28 cellular contexts compared by ENCODE assay signal in genomic region chr6:28933069-28933468, GRCh38. TPM values are rescaled to one million over a fixed set of nuclear protein-coding genes. Genes with fewer than 3 reads are reported as not detected.
A peak's percentile ranks its signal among the peaks of the same experiment; 100 is the strongest.
DNase-seq lines count a peak whose midpoint lies in the region; ATAC-seq, FAIRE-seq and TF ChIP-seq lines count a peak whose summit lies in the region.
"Had no signal": no experiment of that assay in that cellular context is flagged by ENCODE, and none has a peak within 500 bp of the region (broad histone marks: within the 10 kb centered on the region; RNA-seq: fewer than 3 reads in every experiment).

No MANE protein-coding gene starts in this region.

- H3K4me1 ChIP-seq in K562 (replicated peaks in 1 of 2; ENCODE audit: control insufficient read depth in 2 of 2, insufficient read depth in 2 of 2, low read length in 2 of 2) (peaks cover 1 to 7% of the 10 kb centered on the region in 2 experiments; a peak in 3 of 5 replicates), neural progenitor cell (no peaks in the 10 kb centered on the region), left lung (no peaks in the 10 kb centered on the region)
- H3K4me1 ChIP-seq: A549 had no signal

- BruUV-seq in K562 (replicated peaks; lab: Mats Ljungman, UMichigan), result no TSS peak

- CTCF ChIA-PET in K562 (lab: Yijun Ruan, JAX; ENCODE audit: low intra/inter-chr PET ratio), result no interaction called here

- intact Hi-C loops in K562 (cut with micrococcal nuclease) (no loop called here), left lung (cut with DNase I) (no loop called here)

- no peaks in the 10 kb centered on the region for H3F3A ChIP-seq in neural progenitor cell (ENCODE audit: low read depth)

- no peaks in the 10 kb centered on the region for H3K79me2 ChIP-seq in K562 (ENCODE audit: control insufficient read depth, insufficient read depth, low read length)
- no peaks in the 10 kb centered on the region for H3K79me2 ChIP-seq in neural progenitor cell (ENCODE audit: low read depth)

- in situ Hi-C loops in K562 (cut with MboI), result no loop called here

- no peaks in the 10 kb centered on the region for H3K9me3 Mint-ChIP-seq in neural progenitor cell
- H3K9me3 Mint-ChIP-seq: CD4-positive, alpha-beta T cell; CD8-positive, alpha-beta T cell had no signal

- POLR2A ChIA-PET in K562 (lab: Yijun Ruan, JAX), result interaction anchor here (0.6 to 9.9 kb wide), 2 partner anchors 10 to 841 kb away, joined by 3 to 68 read pairs; partner anchors contain the start of gene TRIM27

- no peaks in the 10 kb centered on the region for H3K9me1 ChIP-seq in K562 (ENCODE audit: control insufficient read depth, insufficient read depth, low read length)

- no peak for TF ChIP-seq POLR2A in K562 (conservative IDR thresholded peaks at IDR 0.05)

- no peak overlapping the region for H3K27ac ChIP-seq in K562 (ENCODE audit: extremely low read depth, low read depth, low read length)
- H3K27ac ChIP-seq in neural progenitor cell, result no peak overlapping the region
- no peak overlapping the region for H3K27ac ChIP-seq in left lung
- H3K27ac ChIP-seq: 22Rv1; A549; BLaER1 treated with 17β-estradiol and CSF1 and Interleukin-3, amounts not matched to agents 10 nM and 100 nM; C4-2B had no signal

- TF ChIP-seq RAD21 in K562 (CRISPR knock-in tag; conservative IDR thresholded peaks at IDR 0.05 in 1 of 2, IDR thresholded peaks at IDR 0.05 in 1 of 2), result no peak

- H3K4me3 ChIP-seq in K562, result no peak overlapping the region
- no peak overlapping the region for H3K4me3 ChIP-seq in neural progenitor cell
- no peak overlapping the region for H3K4me3 ChIP-seq in left lung
- H3K4me3 ChIP-seq: A549; BLaER1 treated with 17β-estradiol and CSF1 and Interleukin-3, amounts not matched to agents 10 nM and 100 nM had no signal

- FAIRE-seq in K562 (lab: Jason Lieb, UNC), result no peak
- FAIRE-seq: A549, D721Med, G401.6, GM12891, GM19239 had no signal

- TF ChIP-seq CTCF in K562 (IDR thresholded peaks at IDR 0.05 in 2 of 3, conservative IDR thresholded peaks at IDR 0.05 in 1 of 3; ENCODE audit: insufficient read depth in 2 of 3, low read depth in 1 of 3, low read length in 3 of 3) (no peak), neural progenitor cell (IDR thresholded peaks at IDR 0.05) (no peak), left lung (IDR thresholded peaks at IDR 0.05) (no peak)

- TF ChIP-seq EP300 in K562 (IDR thresholded peaks at IDR 0.05; ENCODE audit: low read length), result no peak

- H3K27me3 ChIP-seq in K562 (ENCODE audit: control insufficient read depth in 2 of 2, insufficient read depth in 2 of 2, low read length in 2 of 2) (no peaks in the 10 kb centered on the region), neural progenitor cell (no peaks in the 10 kb centered on the region), left lung (peaks cover 0 to 23% of the 10 kb centered on the region in 2 donors)
- H3K27me3 ChIP-seq: BLaER1 treated with 17β-estradiol and CSF1 and Interleukin-3, amounts not matched to agents 10 nM and 100 nM had no signal

- no peaks in the 10 kb centered on the region for H3K36me3 Mint-ChIP-seq in neural progenitor cell
- H3K36me3 Mint-ChIP-seq: CD8-positive, alpha-beta T cell had no signal

- DNase-seq in NCI-H82 (lab: John Stamatoyannopoulos, UW) (peak; percentile 57), NCI-H82 treated with DMSO at 0.1 percent for 48 hours (lab: John Stamatoyannopoulos, UW; ENCODE audit: unreplicated experiment) (no peak), SK-N-DZ (ENCODE audit: low spot score) (peak; percentile 35), K562 (ENCODE audit: extremely low read depth in 1 of 4, low spot score in 3 of 4) (no peak), neural progenitor cell (ENCODE audit: low spot score) (no peak), left lung (no peak), HCEC 1CT (no peak)
- DNase-seq: AML-193; Caco-2; Calu3; CD4-positive, alpha-beta T cell; CD8-positive, alpha-beta T cell; DMS153; DMS53; DMS79; DND-41; EL; GF-D8 had no signal

- H3K4me1 Mint-ChIP-seq in neural progenitor cell, result no peaks in the 10 kb centered on the region
- H3K4me1 Mint-ChIP-seq: B cell had no signal

- H3K9me3 ChIP-seq in K562 (replicated peaks; ENCODE audit: control insufficient read depth, insufficient read depth, low read depth, low read length) (no peaks in the 10 kb centered on the region), neural progenitor cell (ENCODE audit: low read depth) (no peaks in the 10 kb centered on the region), left lung (no peaks in the 10 kb centered on the region)
- H3K9me3 ChIP-seq: A549; BLaER1 treated with 17β-estradiol and CSF1 and Interleukin-3, amounts not matched to agents 10 nM and 100 nM; Caco-2 had no signal

- ATAC-seq in K562 (no peak), HG03460 (IDR thresholded peaks at IDR 0.05; ENCODE audit: unreplicated experiment) (no peak), left lung (no peak)
- ATAC-seq: A549; CD8-positive, alpha-beta T cell had no signal

- no peak overlapping the region for H3K27ac Mint-ChIP-seq in neural progenitor cell
- H3K27ac Mint-ChIP-seq: B cell; CD4-positive, alpha-beta T cell; CD8-positive, alpha-beta T cell had no signal

- 49% methylated on average over 7 of the region's 7 CpGs for WGBS in K562 (ENCODE audit: insufficient coverage, low coverage, missing lambda C conversion rate)

- no peak overlapping the region for H3K9ac ChIP-seq in K562 (ENCODE audit: insufficient read depth in 1 of 2, low read depth in 2 of 2, low read length in 2 of 2)
- no peak overlapping the region for H3K9ac ChIP-seq in neural progenitor cell
- H3K9ac ChIP-seq: BLaER1 treated with 17β-estradiol and CSF1 and Interleukin-3, amounts not matched to agents 10 nM and 100 nM had no signal

- no peaks in the 10 kb centered on the region for H4K20me1 ChIP-seq in K562 (replicated peaks; ENCODE audit: control insufficient read depth, insufficient read depth, low read length)
- no peaks in the 10 kb centered on the region for H4K20me1 ChIP-seq in neural progenitor cell (ENCODE audit: low read depth)
- H4K20me1 ChIP-seq: BLaER1 treated with 17β-estradiol and CSF1 and Interleukin-3, amounts not matched to agents 10 nM and 100 nM had no signal

- H2AFZ ChIP-seq in K562 (ENCODE audit: low read depth, low read length) (no peak overlapping the region), neural progenitor cell (replicated peaks) (no peak overlapping the region)

- H3K4me2 ChIP-seq in K562 (ENCODE audit: insufficient read depth, low read length) (no peak overlapping the region), neural progenitor cell (no peak overlapping the region)
- H3K4me2 ChIP-seq: A549; BLaER1 treated with 17β-estradiol and CSF1 and Interleukin-3, amounts not matched to agents 10 nM and 100 nM had no signal

- H3K27me3 Mint-ChIP-seq in neural progenitor cell (ENCODE audit: insufficient read depth, low read depth), result peaks cover 4% of the 10 kb centered on the region

- H3K36me3 ChIP-seq in K562 (ENCODE audit: control insufficient read depth, insufficient read depth, low read length) (no peaks in the 10 kb centered on the region), neural progenitor cell (no peaks in the 10 kb centered on the region), left lung (no peaks in the 10 kb centered on the region)
- H3K36me3 ChIP-seq: BLaER1 treated with 17β-estradiol and CSF1 and Interleukin-3, amounts not matched to agents 10 nM and 100 nM had no signal

- H3K4me3 Mint-ChIP-seq in neural progenitor cell, result peak overlapping the region; percentile 1
- H3K4me3 Mint-ChIP-seq: B cell; CD4-positive, alpha-beta T cell; CD8-positive, alpha-beta T cell had no signal

TF ChIP-seq in K562, 482 proteins besides CTCF, POLR2A, EP300 and RAD21:
- TF ChIP-seq NRF1 (conservative IDR thresholded peaks at IDR 0.05 in 1 of 2, IDR thresholded peaks at IDR 0.05 in 1 of 2) (peak; percentile 69 to 78), KHSRP (IDR thresholded peaks at IDR 0.05) (no peak), ATF7 (IDR thresholded peaks at IDR 0.05) (peak; percentile 48; the same call in 1 of the 2 replicates)
- TF ChIP-seq, protein P1, sequence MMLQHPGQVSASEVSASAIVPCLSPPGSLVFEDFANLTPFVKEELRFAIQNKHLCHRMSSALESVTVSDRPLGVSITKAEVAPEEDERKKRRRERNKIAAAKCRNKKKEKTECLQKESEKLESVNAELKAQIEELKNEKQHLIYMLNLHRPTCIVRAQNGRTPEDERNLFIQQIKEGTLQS (IDR thresholded peaks at IDR 0.05), result peak; percentile 43; the same call in 1 of the 2 replicates
- TF ChIP-seq, protein P1 (CRISPR knock-in tag; conservative IDR thresholded peaks at IDR 0.05), result no peak

RNA-seq across cellular contexts. Expression of gene TRIM27, which starts 9.3 kb away (rescaled TPM):
- polyA plus RNA-seq in SK-N-DZ (2014; cell fraction: cytosol; rRNA removed), result 74.0 and 84.2 TPM in 2 replicates
- 121 and 154 TPM in 2 replicates for polyA plus RNA-seq in SK-N-DZ (2014; cell fraction: nucleus; rRNA removed)
- total RNA-seq in K562 (2011; cell fraction: chromatin; rRNA removed; ENCODE audit: low replicate concordance), result 367 and 380 TPM in 2 replicates
- 219 and 229 TPM in 2 replicates for total RNA-seq in K562 (2011; cell fraction: nucleolus; rRNA removed)
- total RNA-seq in K562 (2011; cell fraction: nucleoplasm; rRNA removed), result 317 and 452 TPM in 2 replicates
- total RNA-seq in K562 (2014; rRNA removed) (145 and 157 TPM in 2 replicates), K562 (2014; rRNA removed; fragmentation: Illumina TruSeq; extraction: Trizol) (126 and 129 TPM in 2 replicates), K562 (2015; rRNA removed; fragmentation: Illumina TruSeq; extraction: Trizol) (141 and 156 TPM in 2 replicates), K562 (2021) (122 and 127 TPM in 2 replicates), neural progenitor cell (ENCODE audit: low replicate concordance) (69.0 and 94.5 TPM in 2 replicates), left lung (10 to 100 TPM; 42.2 to 47.5 TPM)
- polyA plus RNA-seq in K562 (2011; rRNA removed) (206 and 235 TPM in 2 replicates), K562 (2014; fragmentation: Illumina TruSeq; extraction: Trizol) (90.9 and 99.7 TPM in 2 replicates), K562 (2014; fragmentation: Nextera tagmentation; extraction: Ambion mirVana) (10 to 100 TPM; 37.7 to 49.6 TPM), K562 (2014; rRNA removed) (118 TPM in 2 replicates)
- 186 and 195 TPM in 2 replicates for polyA plus RNA-seq in K562 (2011; cell fraction: cytosol; rRNA removed)
- polyA plus RNA-seq in K562 (2011; cell fraction: nucleus; rRNA removed), result 387 and 419 TPM in 2 replicates
- 101 and 114 TPM in 2 replicates for polyA plus RNA-seq in K562 (2012)
- polyA minus RNA-seq in K562 (2011; rRNA and poly(A)+ RNA removed), result 250 and 288 TPM in 2 replicates
- polyA minus RNA-seq in K562 (2011; cell fraction: cytosol; rRNA and poly(A)+ RNA removed), result 93.5 and 114 TPM in 2 replicates
- 159 and 183 TPM in 2 replicates for polyA minus RNA-seq in K562 (2011; cell fraction: nucleus; rRNA and poly(A)+ RNA removed)

Comparison
In these comparisons a context has a peak if more than half of its experiments do, and no peak if none do; other contexts are left out.
1. DNase-seq: peak in NCI-H82 (single experiment) and SK-N-DZ (single experiment); none in NCI-H82 treated with DMSO at 0.1 percent for 48 hours (single experiment), K562 (0 of 4), neural progenitor cell (single experiment), left lung (0 of 2) and HCEC 1CT (single experiment).